In genomic region chr6:127869183-127869582, GRCh38 we compare ENCODE assay signal across 14 cellular contexts. TPM values are rescaled to one million over a fixed set of nuclear protein-coding genes. Genes with fewer than 3 reads are reported as not detected.
"Had no signal": no experiment of that assay in that cellular context is flagged by ENCODE, and none has a peak within 500 bp of the region (broad histone marks: within the 10 kb centered on the region; RNA-seq: fewer than 3 reads in every experiment).

No MANE protein-coding gene starts in this region.

- DNase-seq: activated CD4-positive, alpha-beta T cell treated with anti-CD3 and anti-CD28 coated beads for 48 hours; activated gamma-delta T cell treated with Interleukin-2 at 50 U/mL for 16 hours; amniotic stem cell; cerebellar nuclear complex; dermis blood vessel endothelial cell; glutamatergic neuron; natural killer cell had no signal

- H3K36me3 Mint-ChIP-seq: brain; natural killer cell; stimulated activated memory B cell treated with anti-CD40 and anti-IgM and Interleukin-4, amounts not matched to agents 10 μg/mL and 1 μg/mL and 100 μg/mL, for 72 hours had no signal

- H3K4me1 Mint-ChIP-seq: natural killer cell; stimulated activated memory B cell treated with anti-CD40 and anti-IgM and Interleukin-4, amounts not matched to agents 10 μg/mL and 1 μg/mL and 100 μg/mL, for 72 hours had no signal

- H3K27ac ChIP-seq: right atrium auricular region, SK-N-MC, skin epidermis, thoracic aorta had no signal

- ATAC-seq: natural killer cell; stimulated activated memory B cell treated with anti-CD40 and anti-IgM and Interleukin-4, amounts not matched to agents 10 μg/mL and 1 μg/mL and 100 μg/mL, for 72 hours had no signal

- H3K27me3 ChIP-seq: right atrium auricular region had no signal

- H3K27ac Mint-ChIP-seq: natural killer cell; stimulated activated memory B cell treated with anti-CD40 and anti-IgM and Interleukin-4, amounts not matched to agents 10 μg/mL and 1 μg/mL and 100 μg/mL, for 72 hours had no signal

- H3K4me3 ChIP-seq: lung, right atrium auricular region, SK-N-MC, skin epidermis, thoracic aorta had no signal

- H3K9me3 ChIP-seq: thoracic aorta had no signal

- H3K36me3 ChIP-seq: right atrium auricular region, thoracic aorta had no signal

- H3K4me3 Mint-ChIP-seq: natural killer cell; stimulated activated memory B cell treated with anti-CD40 and anti-IgM and Interleukin-4, amounts not matched to agents 10 μg/mL and 1 μg/mL and 100 μg/mL, for 72 hours had no signal

- H3K27me3 Mint-ChIP-seq: brain; stimulated activated memory B cell treated with anti-CD40 and anti-IgM and Interleukin-4, amounts not matched to agents 10 μg/mL and 1 μg/mL and 100 μg/mL, for 72 hours had no signal

- H3K4me1 ChIP-seq: right atrium auricular region had no signal

RNA-seq across cellular contexts. Expression of gene THEMIS, which starts 31.7 kb away (rescaled TPM):
- total RNA-seq: dermis blood vessel endothelial cell had no signal
